In genomic region chr10:104246981-104247380, GRCh38 we compare ENCODE assay signal across 14 cellular contexts. TPM values are rescaled to one million over a fixed set of nuclear protein-coding genes. Genes with fewer than 3 reads are reported as not detected.
DNase-seq lines count a peak whose midpoint lies in the region; ATAC-seq and TF ChIP-seq lines count a peak whose summit lies in the region.
"Had no signal": no experiment of that assay in that cellular context is flagged by ENCODE, and none has a peak within 500 bp of the region (broad histone marks: within the 10 kb centered on the region; RNA-seq: fewer than 3 reads in every experiment).

No MANE protein-coding gene starts in this region.

- no peak overlapping the region for H3K9ac ChIP-seq in mammary epithelial cell (ENCODE audit: insufficient read depth, low read length)

- H4K20me1 ChIP-seq in mammary epithelial cell (ENCODE audit: insufficient read depth, low read length) = no peaks in the 10 kb centered on the region

- H3K4me3 ChIP-seq in mammary epithelial cell (replicated peaks in 1 of 3; ENCODE audit: insufficient read depth in 1 of 3, low read depth in 2 of 3, low read length in 3 of 3) = no peak overlapping the region
- no peak overlapping the region for H3K4me3 ChIP-seq in breast epithelium
- H3K4me3 ChIP-seq in upper lobe of left lung = no peak overlapping the region

- TF ChIP-seq POLR2A in breast epithelium (IDR thresholded peaks at IDR 0.05) (no peak), upper lobe of left lung (IDR thresholded peaks at IDR 0.05) (peak in 1 of 4 donors; percentile 70)

- H3K4me3 Mint-ChIP-seq in T-helper 1 cell treated with Interleukin-12 subunit alpha and Interleukin-12 subunit beta and Interleukin-4 antibody, amounts not matched to agents 30 μg/mL and 1 μg/mL, for 36 hours = no peak overlapping the region
- H3K4me3 Mint-ChIP-seq: CD4-positive, CD25-positive, alpha-beta regulatory T cell; T-cell had no signal

- peaks cover 13% of the 10 kb centered on the region for H3K9me3 Mint-ChIP-seq in T-helper 1 cell treated with Interleukin-12 subunit alpha and Interleukin-12 subunit beta and Interleukin-4 antibody, amounts not matched to agents 30 μg/mL and 1 μg/mL, for 36 hours
- H3K9me3 Mint-ChIP-seq: T-cell had no signal

- H3K27me3 Mint-ChIP-seq in T-helper 1 cell treated with Interleukin-12 subunit alpha and Interleukin-12 subunit beta and Interleukin-4 antibody, amounts not matched to agents 30 μg/mL and 1 μg/mL, for 36 hours (ENCODE audit: low read depth) = peaks cover 36% of the 10 kb centered on the region

- no peak for TF ChIP-seq CTCF in mammary epithelial cell (conservative IDR thresholded peaks at IDR 0.05 in 1 of 2, IDR thresholded peaks at IDR 0.05 in 1 of 2; ENCODE audit: extremely low read depth in 1 of 2, insufficient read depth in 1 of 2, low read depth in 1 of 2, low read length in 2 of 2)
- no peak for TF ChIP-seq CTCF in breast epithelium (IDR thresholded peaks at IDR 0.05)
- TF ChIP-seq CTCF in upper lobe of left lung (IDR thresholded peaks at IDR 0.05) = no peak

- H3K4me1 ChIP-seq in mammary epithelial cell (ENCODE audit: insufficient read depth, low read length) = no peaks in the 10 kb centered on the region
- H3K4me1 ChIP-seq in breast epithelium = no peaks in the 10 kb centered on the region
- no peaks in the 10 kb centered on the region for H3K4me1 ChIP-seq in upper lobe of left lung

- ATAC-seq in upper lobe of left lung (ENCODE audit: low FRiP score in 2 of 2) = peak; percentile 59 to 97

- H3K4me2 ChIP-seq in mammary epithelial cell (ENCODE audit: insufficient read depth, low read depth, low read length) = no peak overlapping the region

- in situ Hi-C loops in mammary epithelial cell (cut with MboI; ENCODE audit: low sequenced_read_pairs in 2 of 2) = no loop called here

- H3K27ac ChIP-seq in mammary epithelial cell (ENCODE audit: insufficient read depth, low read depth, low read length) = no peak overlapping the region
- no peak overlapping the region for H3K27ac ChIP-seq in breast epithelium
- peak overlapping the region in 3 of 4 donors; percentile 2 to 57 (median 31) for H3K27ac ChIP-seq in upper lobe of left lung

- peaks cover 16% of the 10 kb centered on the region for H3K4me1 Mint-ChIP-seq in T-helper 1 cell treated with Interleukin-12 subunit alpha and Interleukin-12 subunit beta and Interleukin-4 antibody, amounts not matched to agents 30 μg/mL and 1 μg/mL, for 36 hours (ENCODE audit: low read depth)
- H3K4me1 Mint-ChIP-seq: CD4-positive, CD25-positive, alpha-beta regulatory T cell had no signal

- H3K27ac Mint-ChIP-seq in T-helper 1 cell treated with Interleukin-12 subunit alpha and Interleukin-12 subunit beta and Interleukin-4 antibody, amounts not matched to agents 30 μg/mL and 1 μg/mL, for 36 hours = peak overlapping the region; percentile 59

- intact Hi-C loops in mammary epithelial cell (cut with micrococcal nuclease) (no loop called here), breast epithelium (cut with DNase I; ENCODE audit: low total_unique reads) (no loop called here)

- dilution Hi-C loops in mammary epithelial cell (cut with HindIII; ENCODE audit: low sequenced_read_pairs) = no loop called here

- H3K79me2 ChIP-seq in mammary epithelial cell (ENCODE audit: insufficient read depth, low read length) = no peaks in the 10 kb centered on the region

- H3K36me3 ChIP-seq in mammary epithelial cell (ENCODE audit: insufficient read depth, low read length) (no peaks in the 10 kb centered on the region), breast epithelium (no peaks in the 10 kb centered on the region), upper lobe of left lung (no peaks in the 10 kb centered on the region)

- no peaks in the 10 kb centered on the region for H3K36me3 Mint-ChIP-seq in T-helper 1 cell treated with Interleukin-12 subunit alpha and Interleukin-12 subunit beta and Interleukin-4 antibody, amounts not matched to agents 30 μg/mL and 1 μg/mL, for 36 hours (ENCODE audit: low read depth)
- H3K36me3 Mint-ChIP-seq: T-cell had no signal

- TF ChIP-seq EP300 in upper lobe of left lung (IDR thresholded peaks at IDR 0.05) = no peak

- peak overlapping the region; percentile 14 for H2AFZ ChIP-seq in mammary epithelial cell (ENCODE audit: low read depth, low read length)

- H3K27me3 ChIP-seq in mammary epithelial cell (ENCODE audit: insufficient read depth, low read length) (no peaks in the 10 kb centered on the region), breast epithelium (no peaks in the 10 kb centered on the region), upper lobe of left lung (no peaks in the 10 kb centered on the region)

- DNase-seq in mammary epithelial cell (peak; percentile 80), breast epithelium (ENCODE audit: low spot score in 2 of 2) (no peak), fibroblast of gingiva (ENCODE audit: low read depth) (peak; percentile 46), upper lobe of left lung (peak in 1 of 2 donors; percentile 58), islet precursor cell (no peak), KG1 (lab: John Stamatoyannopoulos, UW) (no peak), medulla oblongata (ENCODE audit: extremely low spot score) (no peak)
- DNase-seq: effector memory CD4-positive, alpha-beta T cell; kidney; NCI-H526; occipital lobe had no signal

- no peaks in the 10 kb centered on the region for H3K9me3 ChIP-seq in mammary epithelial cell (replicated peaks; ENCODE audit: insufficient read depth, low read length)
- H3K9me3 ChIP-seq in breast epithelium = no peaks in the 10 kb centered on the region
- H3K9me3 ChIP-seq in upper lobe of left lung = no peaks in the 10 kb centered on the region

- 49% methylated on average over 2 of the region's 2 CpGs for WGBS in mammary epithelial cell (ENCODE audit: low coverage, missing lambda C conversion rate)
- WGBS in upper lobe of left lung, 2 donors = 56% methylated on average over 2 of the region's 2 CpGs

- no TSS peak for BruUV-seq in mammary epithelial cell (replicated peaks; lab: Mats Ljungman, UMichigan)

- CTCF ChIA-PET in mammary epithelial cell (lab: Charles Lee; ENCODE audit: low non-redundant PET) = no interaction called here

RNA-seq across cellular contexts. Expression of gene GSTO1, which starts 7.7 kb away (rescaled TPM):
- 100 to 1,000 TPM; 203 to 205 TPM for total RNA-seq in mammary epithelial cell
- 209 TPM for polyA plus RNA-seq in mammary epithelial cell
- polyA minus RNA-seq in mammary epithelial cell = 82.4 TPM
- 100 to 1,000 TPM in 1 of 3 donors, 10 to 100 TPM in 2; 81.6 to 123 (median 82.4) TPM for total RNA-seq in breast epithelium
- total RNA-seq in upper lobe of left lung = 100 to 1,000 TPM in 3 of 6 donors, 10 to 100 TPM in 3; 30.4 to 147 (median 102) TPM

RNA-seq across cellular contexts. Expression of gene CFAP43, which starts 14.8 kb away (rescaled TPM):
- total RNA-seq in mammary epithelial cell (under 1 TPM in 1 of 2 donors, not detected in 1; 0.33 TPM), breast epithelium (1 to 10 TPM in 2 of 3 donors, under 1 TPM in 1; 0.32 to 8.5 (median 3.9) TPM), upper lobe of left lung (100 to 1,000 TPM in 1 of 6 donors, 10 to 100 TPM in 2, 1 to 10 TPM in 2, under 1 TPM in 1; 0.69 to 121 (median 10.0) TPM)
- 0.17 TPM for polyA plus RNA-seq in mammary epithelial cell
- not detected for polyA minus RNA-seq in mammary epithelial cell
- total RNA-seq: CD4-positive, CD25-positive, alpha-beta regulatory T cell had no signal
- polyA plus RNA-seq: CD4-positive, CD25-positive, alpha-beta regulatory T cell had no signal

RNA-seq across cellular contexts. Expression of gene GSTO2, which starts 22.0 kb away (rescaled TPM):
- total RNA-seq in mammary epithelial cell = 10 to 100 TPM; 16.2 to 26.8 TPM
- polyA plus RNA-seq in mammary epithelial cell = 43.3 TPM
- polyA minus RNA-seq in mammary epithelial cell = 56.6 TPM
- 10 to 100 TPM in 2 of 3 donors, under 1 TPM in 1; 0.48 to 22.5 (median 14.1) TPM for total RNA-seq in breast epithelium
- 10 to 100 TPM in 1 of 6 donors, 1 to 10 TPM in 5; 2.8 to 11.2 (median 7.8) TPM for total RNA-seq in upper lobe of left lung

Comparison
In these comparisons a context has a peak if more than half of its experiments do, and no peak if none do; other contexts are left out.
1. DNase-seq: peak in mammary epithelial cell (single experiment) and fibroblast of gingiva (single experiment); none in breast epithelium (0 of 2), islet precursor cell (single experiment), KG1 (single experiment) and medulla oblongata (single experiment).
2. H3K27ac ChIP-seq: peak in upper lobe of left lung (3 of 4); none in mammary epithelial cell (single experiment) and breast epithelium (0 of 2).